Comparison of ENCODE assay signal across 9 cellular contexts in genomic region chr6:42555477-42556457, GRCh38. TPM values are rescaled to one million over a fixed set of nuclear protein-coding genes. Genes with fewer than 3 reads are reported as not detected.
DNase-seq lines count a peak whose midpoint lies in the region; ATAC-seq, FAIRE-seq and TF ChIP-seq lines count a peak whose summit lies in the region.
"Had no signal": no experiment of that assay in that cellular context is flagged by ENCODE, and none has a peak within 500 bp of the region (broad histone marks: within the 10 kb centered on the region; RNA-seq: fewer than 3 reads in every experiment).

No MANE protein-coding gene starts in this region.

- TF ChIP-seq CTCF in hepatocyte (IDR thresholded peaks at IDR 0.05; ENCODE audit: poor library complexity) (no peak), heart left ventricle (IDR thresholded peaks at IDR 0.05) (no peak)

- H3K4me2 ChIP-seq in hepatocyte = peak overlapping the region; percentile 51

- H4K20me1 ChIP-seq in hepatocyte (ENCODE audit: insufficient read depth, poor library complexity, severe bottlenecking) = no peaks in the 10 kb centered on the region

- H3K4me1 ChIP-seq in CD4-positive, alpha-beta memory T cell (ENCODE audit: insufficient read depth, low read length) = peaks cover 13% of the 10 kb centered on the region
- H3K4me1 ChIP-seq in hepatocyte (ENCODE audit: insufficient read depth) (peaks cover 8% of the 10 kb centered on the region), heart left ventricle (peaks cover 0 to 8% (median 2%) of the 10 kb centered on the region in 12 donors)

- CTCF ChIA-PET in CD4-positive, alpha-beta memory T cell (lab: Charles Lee; ENCODE audit: partially characterized antibody) = interaction anchor here (1.1 to 10.7 kb wide), 3 partner anchors 9 to 18 kb away, joined by 3 to 106 read pairs (median 4); partner anchors contain the start of gene UBR2

- no peaks in the 10 kb centered on the region for H3K27me3 Mint-ChIP-seq in CD4-positive, alpha-beta memory T cell
- peaks cover 2% of the 10 kb centered on the region for H3K27me3 Mint-ChIP-seq in T-helper 17 cell

- no peaks in the 10 kb centered on the region for H3K9me2 ChIP-seq in hepatocyte (replicated peaks; ENCODE audit: insufficient read depth)

- no peaks in the 10 kb centered on the region for H3K27me3 ChIP-seq in CD4-positive, alpha-beta memory T cell (ENCODE audit: insufficient read depth, low read length)
- H3K27me3 ChIP-seq in hepatocyte (no peaks in the 10 kb centered on the region), heart left ventricle (peaks cover 0 to 4% (median 0%) of the 10 kb centered on the region in 9 donors)

- DNase-seq in CD4-positive, alpha-beta memory T cell = peak; percentile 37 to 57 (median 44)
- DNase-seq in HT1080 (ENCODE audit: low read depth) (peak; percentile 26), T-helper 17 cell (no peak), hepatocyte (ENCODE audit: low spot score) (peak; percentile 64), GM12891 (ENCODE audit: insufficient read length, low spot score) (no peak), occipital lobe (lab: John Stamatoyannopoulos, UW) (no peak), heart left ventricle (no peak)
- DNase-seq: heart right ventricle had no signal

- no peak overlapping the region for H2AFZ ChIP-seq in hepatocyte

- H3K4me3 Mint-ChIP-seq in CD4-positive, alpha-beta memory T cell = peak overlapping the region in 1 of 8 donors; percentile 24
- peak overlapping the region; percentile 69 for H3K4me3 Mint-ChIP-seq in T-helper 17 cell

- no peaks in the 10 kb centered on the region for H3K79me2 ChIP-seq in hepatocyte

- H3K4me1 Mint-ChIP-seq in CD4-positive, alpha-beta memory T cell = peaks cover 4 to 18% (median 12%) of the 10 kb centered on the region in 4 donors
- H3K4me1 Mint-ChIP-seq in T-helper 17 cell = peaks cover 6% of the 10 kb centered on the region

- no peak overlapping the region for H3K27ac ChIP-seq in CD4-positive, alpha-beta memory T cell (ENCODE audit: low read depth, low read length)
- peak overlapping the region; percentile 97 for H3K27ac ChIP-seq in hepatocyte
- no peak overlapping the region for H3K27ac ChIP-seq in heart left ventricle
- H3K27ac ChIP-seq: heart right ventricle had no signal

- intact Hi-C loops in CD4-positive, alpha-beta memory T cell (cut with micrococcal nuclease) = no loop called here
- intact Hi-C loops in heart left ventricle (cut with DNase I) = no loop called here

- peak overlapping the region in 3 of 7 donors; percentile 49 to 64 (median 60) for H3K27ac Mint-ChIP-seq in CD4-positive, alpha-beta memory T cell
- peak overlapping the region; percentile 84 for H3K27ac Mint-ChIP-seq in T-helper 17 cell

- no peak overlapping the region for H3K4me3 ChIP-seq in CD4-positive, alpha-beta memory T cell (ENCODE audit: low read length in 2 of 2)
- H3K4me3 ChIP-seq in hepatocyte (no peak overlapping the region), heart left ventricle (no peak overlapping the region)
- H3K4me3 ChIP-seq: heart right ventricle had no signal

- ATAC-seq in T-helper 17 cell = peak; percentile 84
- ATAC-seq in HG03135 (IDR thresholded peaks at IDR 0.05; ENCODE audit: unreplicated experiment) = no peak
- ATAC-seq in heart left ventricle = no peak
- ATAC-seq: heart right ventricle had no signal

- H3K36me3 ChIP-seq in CD4-positive, alpha-beta memory T cell (ENCODE audit: insufficient read depth, low read length) = no peaks in the 10 kb centered on the region
- H3K36me3 ChIP-seq in hepatocyte (replicated peaks; ENCODE audit: insufficient read depth, low read depth) (no peaks in the 10 kb centered on the region), heart left ventricle (no peaks in the 10 kb centered on the region)
- H3K36me3 ChIP-seq: heart right ventricle had no signal

- no peaks in the 10 kb centered on the region for H3K9me3 ChIP-seq in CD4-positive, alpha-beta memory T cell (ENCODE audit: control insufficient read depth in 1 of 2, low read length in 2 of 2)
- H3K9me3 ChIP-seq in T-helper 17 cell (ENCODE audit: control insufficient read depth, low read length, poor library complexity, severe bottlenecking) = no peaks in the 10 kb centered on the region
- H3K9me3 ChIP-seq in hepatocyte (ENCODE audit: low read depth) = no peaks in the 10 kb centered on the region
- no peaks in the 10 kb centered on the region for H3K9me3 ChIP-seq in heart left ventricle

- 90% methylated on average over 4 of the region's 4 CpGs for WGBS in hepatocyte (ENCODE audit: low lambda C conversion rate, missing lambda C conversion rate)
- WGBS in heart left ventricle, 4 donors = 95 to 98% (median 96%) methylated on average over 4 of the region's 4 CpGs

- H3K36me3 Mint-ChIP-seq in CD4-positive, alpha-beta memory T cell = no peaks in the 10 kb centered on the region
- H3K36me3 Mint-ChIP-seq in T-helper 17 cell (ENCODE audit: low read depth) = peaks cover 2% of the 10 kb centered on the region

- TF ChIP-seq POLR2A in GM12891 (IDR thresholded peaks at IDR 0.05; ENCODE audit: low read depth, low read length) (no peak), heart left ventricle (IDR thresholded peaks at IDR 0.05) (no peak)

- POLR2A ChIA-PET in CD4-positive, alpha-beta memory T cell (lab: Charles Lee; ENCODE audit: partially characterized antibody) = interaction anchor here (1.5 kb wide), 1 partner anchor 103 kb away, joined by 6 read pairs; no protein-coding TSS in a partner anchor

- H3K9me3 Mint-ChIP-seq in CD4-positive, alpha-beta memory T cell = no peaks in the 10 kb centered on the region

- FAIRE-seq in GM12891 (lab: Jason Lieb, UNC) = no peak

TF ChIP-seq in GM12891, 5 proteins besides CTCF, POLR2A, EP300 and RAD21:
- no peak for TF ChIP-seq PAX5 (IDR thresholded peaks at IDR 0.05; ENCODE audit: insufficient read depth, low read length, severe bottlenecking)
- TF ChIP-seq SPI1 (IDR thresholded peaks at IDR 0.05; ENCODE audit: low read depth, low read length) = no peak
- TF ChIP-seq POU2F2 (IDR thresholded peaks at IDR 0.05; ENCODE audit: low read depth, low read length) = no peak
- no peak for TF ChIP-seq POLR2AphosphoS5 (IDR thresholded peaks at IDR 0.05; ENCODE audit: low read depth, low read length)

RNA-seq across cellular contexts. Expression of gene UBR2, which starts 8.1 kb away (rescaled TPM):
- total RNA-seq in CD4-positive, alpha-beta memory T cell = 10 to 100 TPM; 55.0 to 55.7 TPM
- polyA plus RNA-seq in CD4-positive, alpha-beta memory T cell = 10 to 100 TPM in 1 of 2 donors, 1 to 10 TPM in 1; 4.9 to 13.1 TPM
- 13.0 and 14.9 TPM in 2 replicates for total RNA-seq in HT1080 (2014; rRNA removed; shearing (Covaris generic))
- polyA plus RNA-seq in HT1080 (2015; cell fraction: cytosol; rRNA removed) = 5.4 and 8.7 TPM in 2 replicates
- polyA plus RNA-seq in HT1080 (2015; cell fraction: nucleus; rRNA removed) = 33.3 and 38.2 TPM in 2 replicates
- total RNA-seq in T-helper 17 cell = 10 to 100 TPM; 35.1 to 40.7 TPM
- total RNA-seq in hepatocyte = 24.4 and 25.8 TPM in 2 replicates
- polyA plus RNA-seq in hepatocyte = 7.5 and 8.1 TPM in 2 replicates
- polyA plus RNA-seq in GM12891 (2012; ENCODE audit: low read depth, missing spikeins) = 6.4 TPM
- total RNA-seq in occipital lobe = 41.0 TPM
- 10 to 100 TPM; 27.3 to 35.9 (median 30.2) TPM for total RNA-seq in heart left ventricle
- 10 to 100 TPM in 1 of 2 donors, 1 to 10 TPM in 1; 9.9 to 12.1 TPM for polyA plus RNA-seq in heart left ventricle

Comparison
In these comparisons a context has a peak if more than half of its experiments do, and no peak if none do; other contexts are left out.
1. DNase-seq: peak in CD4-positive, alpha-beta memory T cell (5 of 5), HT1080 (single experiment) and hepatocyte (single experiment); none in T-helper 17 cell (0 of 3), GM12891 (single experiment), occipital lobe (single experiment) and heart left ventricle (0 of 5).